Comparison of ENCODE assay signal across 8 cellular contexts in the genomic region with DNA sequence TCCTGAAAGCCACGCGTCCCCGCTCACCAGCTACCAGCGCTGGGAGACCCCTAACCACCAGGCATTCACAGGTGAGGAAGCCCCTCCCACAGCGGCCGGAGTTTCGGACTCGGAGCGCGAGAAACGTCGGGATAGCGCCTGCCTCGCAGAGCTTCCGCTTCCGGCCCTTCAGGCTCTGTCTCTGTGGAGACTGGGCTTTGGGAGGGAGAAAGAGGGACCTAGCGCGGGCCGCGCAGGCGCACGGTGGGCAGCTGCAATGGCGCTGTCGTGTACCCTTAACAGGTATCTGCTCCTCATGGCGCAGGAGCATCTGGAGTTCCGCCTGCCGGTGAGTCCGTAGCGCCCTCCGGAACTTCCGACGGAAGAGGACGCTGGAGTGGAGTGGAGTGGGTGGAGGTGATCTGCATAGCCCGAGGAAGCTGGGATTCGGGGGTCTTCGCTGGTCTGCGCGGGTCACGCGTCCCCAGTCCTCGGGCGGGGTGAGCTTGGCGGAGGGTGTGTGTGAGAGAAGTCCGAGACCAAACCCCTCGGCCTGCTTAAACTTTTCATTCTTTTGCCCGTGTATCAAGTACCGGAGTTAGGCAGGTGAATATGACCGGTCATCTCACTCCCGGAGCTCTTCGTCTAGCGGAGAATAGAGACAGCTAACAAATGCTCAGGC. TPM values are rescaled to one million over a fixed set of nuclear protein-coding genes. Genes with fewer than 3 reads are reported as not detected.
DNase-seq lines count a peak whose midpoint lies in the region; ATAC-seq and TF ChIP-seq lines count a peak whose summit lies in the region.

A gene (plus strand): TSS at position 246 of the 661 bp plus-strand sequence. CDS start 11 bp downstream, at position 257.

- no TSS peak for BruUV-seq in Panc1 (replicated peaks; lab: Mats Ljungman, UMichigan)

- H3K27me3 Mint-ChIP-seq in natural killer cell (ENCODE audit: low read depth in 2 of 2) = no peaks in the 10 kb centered on the region

- H3K9me3 Mint-ChIP-seq in natural killer cell = no peaks in the 10 kb centered on the region

- ATAC-seq in GM21723 (IDR thresholded peaks at IDR 0.05; ENCODE audit: unreplicated experiment) (peak; percentile 95), Panc1 (peak; percentile 98), natural killer cell (peak; percentile 91 to 94 (median 91))

- in situ Hi-C loops in KBM-7 (cut with MboI; ENCODE audit: low pct_unique_long_range_greater_than_20kb, low sequenced_read_pairs) = no loop called here
- in situ Hi-C loops in Panc1 (cut with HindIII; ENCODE audit: low pct_unique_long_range_greater_than_20kb, low sequenced_read_pairs) = no loop called here

- no peaks in the 10 kb centered on the region; the same call in 1 of the 2 replicates for H3K36me3 ChIP-seq in Panc1 (ENCODE audit: control insufficient read depth, insufficient read depth, low read length)

- TF ChIP-seq CTCF in Panc1 (IDR thresholded peaks at IDR 0.05) (no peak), natural killer cell (IDR thresholded peaks at IDR 0.05) (no peak)

- peak within 1 kb of the TSS; percentile 80 to 94 for H3K4me3 ChIP-seq in Panc1 (ENCODE audit: low read depth in 2 of 2, low read length in 2 of 2)

- no peaks in the 10 kb centered on the region for H3K4me1 Mint-ChIP-seq in natural killer cell

- H3K27me3 ChIP-seq in Panc1 (ENCODE audit: control insufficient read depth, insufficient read depth, low read length) = no peaks in the 10 kb centered on the region

- no peaks in the 10 kb centered on the region for H3K9me3 ChIP-seq in Panc1 (ENCODE audit: control insufficient read depth, insufficient read depth, low read depth, low read length)

- H3K27ac ChIP-seq in Panc1 (ENCODE audit: low read length) = peak within 1 kb of the TSS; percentile 99

- no peak within 1 kb of the TSS for H3K27ac Mint-ChIP-seq in natural killer cell

- POLR2A ChIA-PET in Panc1 (lab: Charles Lee) = no interaction called here

- no peaks in the 10 kb centered on the region for H3K36me3 Mint-ChIP-seq in natural killer cell

- intact Hi-C loops in Panc1 (cut with micrococcal nuclease; ENCODE audit: unreplicated experiment) = no loop called here
- intact Hi-C loops in natural killer cell (cut with micrococcal nuclease) = no loop called here

- CTCF ChIA-PET in Panc1 (lab: Charles Lee) = interaction anchor here (0.6 to 1.6 kb wide), 5 partner anchors 9 to 1201 kb away, joined by 3 to 8 read pairs (median 3); a partner anchor contains a TSS

- DNase-seq in DMS79 treated with DMSO at 0.1 percent for 48 hours (lab: John Stamatoyannopoulos, UW) (peak; percentile 94), KBM-7 (peak; percentile 91), Panc1 (ENCODE audit: low read depth, low spot score) (peak; percentile 71), activated T-helper 1 cell treated with Interleukin-2 at 50 U/mL for 16 hours (ENCODE audit: low read depth) (peak; percentile 73), fibroblast of peridontal ligament (ENCODE audit: extremely low read depth) (peak; percentile 81), natural killer cell (peak; percentile 66)
- DNase-seq in stimulated activated naive CD4-positive, alpha-beta T cell (lab: John Stamatoyannopoulos, UW) = peak; percentile 63 to 80 (median 74)

- H3K4me1 ChIP-seq in Panc1 (ENCODE audit: control insufficient read depth, insufficient read depth, low read length) = peaks cover 34% of the 10 kb centered on the region

- no peak within 1 kb of the TSS for H3K4me3 Mint-ChIP-seq in natural killer cell

RNA-seq across cellular contexts. Expression of the gene that starts here (rescaled TPM):
- total RNA-seq in Panc1 (2021; ENCODE audit: unreplicated experiment) = 34.3 TPM
- polyA plus RNA-seq in Panc1 (2012; ENCODE audit: insufficient read length) = 13.4 TPM
- total RNA-seq in natural killer cell = 10 to 100 TPM; 12.2 to 16.6 (median 12.7) TPM

Comparison
In these comparisons a context has a peak if more than half of its experiments do, and no peak if none do; other contexts are left out.
1. Peak in every context shown above with its lines: DNase-seq, ATAC-seq, H3K4me3 ChIP-seq and H3K27ac ChIP-seq.